ENCODE assay signal across 15 cellular contexts in the genomic region with DNA sequence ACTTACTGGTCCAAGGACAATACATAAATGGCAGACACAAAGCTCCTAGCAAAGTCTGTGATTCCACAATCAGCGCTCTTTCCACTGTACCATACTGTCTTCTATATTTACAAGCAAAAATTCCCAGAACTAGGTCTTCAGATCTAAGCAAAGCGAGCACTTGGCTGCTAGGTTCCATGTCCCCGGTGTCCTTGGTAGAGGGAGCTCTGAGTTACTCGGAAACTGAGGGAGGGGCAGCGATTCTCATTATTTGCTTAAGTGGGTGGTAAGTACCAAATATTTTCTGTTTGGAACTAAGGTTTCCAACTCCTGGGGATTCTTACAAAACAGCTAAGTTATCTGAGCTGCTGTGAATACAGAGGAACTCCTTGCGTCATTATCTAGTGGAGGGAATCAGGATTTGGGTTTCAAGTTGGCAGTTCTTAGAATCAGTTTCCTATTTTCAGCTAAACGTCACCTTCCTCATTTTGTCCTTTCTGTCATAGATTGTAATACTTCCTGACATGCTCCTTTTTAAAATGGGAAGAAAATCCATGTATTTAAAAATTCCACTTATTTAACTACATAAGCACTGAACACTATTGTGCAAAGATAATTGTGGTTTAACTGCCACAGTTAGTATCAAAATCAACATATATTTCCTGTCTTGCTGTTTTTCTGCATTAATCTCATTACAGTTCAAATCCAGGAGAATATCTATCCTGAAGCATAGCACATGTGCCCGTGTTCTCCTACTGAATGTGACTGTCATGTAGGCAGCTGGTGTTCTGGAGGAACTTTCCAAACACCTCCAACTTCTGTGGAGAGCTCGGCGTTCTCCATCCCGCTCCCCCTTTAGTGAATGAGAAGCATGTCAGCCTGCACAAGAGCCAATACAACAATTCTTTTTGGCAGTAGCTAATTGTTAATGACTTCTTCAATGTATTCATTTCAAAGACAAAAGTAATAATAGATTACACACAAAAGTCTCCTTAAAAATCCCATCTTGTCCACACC.
A peak's percentile ranks its signal among the peaks of the same experiment; 100 is the strongest.
DNase-seq lines count a peak whose midpoint lies in the region; ATAC-seq and TF ChIP-seq lines count a peak whose summit lies in the region.
"Had no signal": no experiment of that assay in that cellular context is flagged by ENCODE, and none has a peak within 500 bp of the region (broad histone marks: within the 10 kb centered on the region; RNA-seq: fewer than 3 reads in every experiment).

No MANE protein-coding gene starts in this region.

- no peaks in the 10 kb centered on the region for H3K27me3 ChIP-seq in CD4-positive, CD25-positive, alpha-beta regulatory T cell (ENCODE audit: control insufficient read depth, insufficient read depth, low read length)
- H3K27me3 ChIP-seq in HL-60 (ENCODE audit: insufficient read depth, poor library complexity, severe bottlenecking) (no peaks in the 10 kb centered on the region), aorta (ENCODE audit: control insufficient read depth in 1 of 2, insufficient read depth in 2 of 2, low read length in 1 of 2) (no peaks in the 10 kb centered on the region)
- H3K27me3 ChIP-seq: body of pancreas had no signal

- peak overlapping the region; percentile 41 for H3K27ac ChIP-seq in CD4-positive, CD25-positive, alpha-beta regulatory T cell (ENCODE audit: insufficient read depth, low read length, poor library complexity, severe bottlenecking)
- H3K27ac ChIP-seq in HL-60 (replicated peaks): peak overlapping the region; percentile 46
- no peak overlapping the region for H3K27ac ChIP-seq in aorta (ENCODE audit: low read depth in 1 of 2, low read length in 2 of 2)
- H3K27ac ChIP-seq: body of pancreas, KMS-11 had no signal

- H3K9me3 Mint-ChIP-seq in CD4-positive, CD25-positive, alpha-beta regulatory T cell: peaks cover 0 to 20% (median 6%) of the 10 kb centered on the region in 7 donors
- H3K9me3 Mint-ChIP-seq in T-helper 2 cell treated with Interferon-gamma antibody and Interleukin-4, amounts not matched to agents 5 μg/mL and 100 μg/mL, for 36 hours: peaks cover 34% of the 10 kb centered on the region
- no peaks in the 10 kb centered on the region for H3K9me3 Mint-ChIP-seq in effector memory CD8-positive, alpha-beta T cell
- peaks cover 4 to 6% of the 10 kb centered on the region in 2 donors for H3K9me3 Mint-ChIP-seq in stimulated activated naive B cell treated with anti-CD40 and anti-IgM and Interleukin-4, amounts not matched to agents 10 μg/mL and 1 μg/mL and 100 μg/mL, for 72 hours

- peaks cover 10 to 11% of the 10 kb centered on the region in 2 experiments for H3K9me3 ChIP-seq in CD4-positive, CD25-positive, alpha-beta regulatory T cell (ENCODE audit: control insufficient read depth in 2 of 2, low read length in 2 of 2)
- no peaks in the 10 kb centered on the region for H3K9me3 ChIP-seq in aorta (ENCODE audit: control insufficient read depth, low read length)
- H3K9me3 ChIP-seq: body of pancreas had no signal

- H3K36me3 Mint-ChIP-seq in CD4-positive, CD25-positive, alpha-beta regulatory T cell: no peaks in the 10 kb centered on the region
- peaks cover 25% of the 10 kb centered on the region for H3K36me3 Mint-ChIP-seq in T-helper 2 cell treated with Interferon-gamma antibody and Interleukin-4, amounts not matched to agents 5 μg/mL and 100 μg/mL, for 36 hours (ENCODE audit: low read depth)
- H3K36me3 Mint-ChIP-seq in effector memory CD8-positive, alpha-beta T cell (ENCODE audit: insufficient read depth): no peaks in the 10 kb centered on the region
- H3K36me3 Mint-ChIP-seq in stimulated activated naive B cell treated with anti-CD40 and anti-IgM and Interleukin-4, amounts not matched to agents 10 μg/mL and 1 μg/mL and 100 μg/mL, for 72 hours: peaks cover 2 to 4% of the 10 kb centered on the region in 2 donors

- peak overlapping the region; percentile 79 to 90 (median 89) for H3K27ac Mint-ChIP-seq in CD4-positive, CD25-positive, alpha-beta regulatory T cell
- H3K27ac Mint-ChIP-seq in T-helper 2 cell treated with Interferon-gamma antibody and Interleukin-4, amounts not matched to agents 5 μg/mL and 100 μg/mL, for 36 hours: peak overlapping the region; percentile 85
- H3K27ac Mint-ChIP-seq in effector memory CD8-positive, alpha-beta T cell: peak overlapping the region; percentile 13 to 59
- no peak overlapping the region for H3K27ac Mint-ChIP-seq in stimulated activated naive B cell treated with anti-CD40 and anti-IgM and Interleukin-4, amounts not matched to agents 10 μg/mL and 1 μg/mL and 100 μg/mL, for 72 hours

- ATAC-seq in CD4-positive, CD25-positive, alpha-beta regulatory T cell (ENCODE audit: low read depth in 2 of 2): no peak
- ATAC-seq in effector memory CD8-positive, alpha-beta T cell (replicated peaks): no peak
- ATAC-seq in aorta (ENCODE audit: low FRiP score): no peak
- no peak for ATAC-seq in stimulated activated naive B cell treated with anti-CD40 and anti-IgM and Interleukin-4, amounts not matched to agents 10 μg/mL and 1 μg/mL and 100 μg/mL, for 72 hours (replicated peaks)
- ATAC-seq: body of pancreas had no signal

- intact Hi-C loops in aorta (cut with DNase I): no loop called here

- WGBS in aorta, 2 donors: 73 to 79% methylated on average over 11 of the region's 11 CpGs

- H3K4me1 Mint-ChIP-seq in CD4-positive, CD25-positive, alpha-beta regulatory T cell: peaks cover 30 to 40% (median 33%) of the 10 kb centered on the region in 4 donors
- peaks cover 40% of the 10 kb centered on the region for H3K4me1 Mint-ChIP-seq in T-helper 2 cell treated with Interferon-gamma antibody and Interleukin-4, amounts not matched to agents 5 μg/mL and 100 μg/mL, for 36 hours (ENCODE audit: low read depth)
- peaks cover 13 to 19% of the 10 kb centered on the region in 2 donors for H3K4me1 Mint-ChIP-seq in effector memory CD8-positive, alpha-beta T cell (ENCODE audit: low read depth in 2 of 2)
- peaks cover 12 to 19% of the 10 kb centered on the region in 2 donors for H3K4me1 Mint-ChIP-seq in stimulated activated naive B cell treated with anti-CD40 and anti-IgM and Interleukin-4, amounts not matched to agents 10 μg/mL and 1 μg/mL and 100 μg/mL, for 72 hours

- no peaks in the 10 kb centered on the region for H3K27me3 Mint-ChIP-seq in CD4-positive, CD25-positive, alpha-beta regulatory T cell
- no peaks in the 10 kb centered on the region for H3K27me3 Mint-ChIP-seq in T-helper 2 cell treated with Interferon-gamma antibody and Interleukin-4, amounts not matched to agents 5 μg/mL and 100 μg/mL, for 36 hours (ENCODE audit: low read depth)
- H3K27me3 Mint-ChIP-seq in effector memory CD8-positive, alpha-beta T cell: no peaks in the 10 kb centered on the region
- H3K27me3 Mint-ChIP-seq in stimulated activated naive B cell treated with anti-CD40 and anti-IgM and Interleukin-4, amounts not matched to agents 10 μg/mL and 1 μg/mL and 100 μg/mL, for 72 hours: no peaks in the 10 kb centered on the region

- TF ChIP-seq CTCF in HL-60 (IDR thresholded peaks at IDR 0.05; ENCODE audit: insufficient read depth, low read length): no peak

- peak overlapping the region; percentile 64 to 77 (median 71) for H3K4me3 Mint-ChIP-seq in CD4-positive, CD25-positive, alpha-beta regulatory T cell
- peak overlapping the region; percentile 67 for H3K4me3 Mint-ChIP-seq in T-helper 2 cell treated with Interferon-gamma antibody and Interleukin-4, amounts not matched to agents 5 μg/mL and 100 μg/mL, for 36 hours
- H3K4me3 Mint-ChIP-seq in effector memory CD8-positive, alpha-beta T cell: peak overlapping the region; percentile 41 to 64
- no peak overlapping the region for H3K4me3 Mint-ChIP-seq in stimulated activated naive B cell treated with anti-CD40 and anti-IgM and Interleukin-4, amounts not matched to agents 10 μg/mL and 1 μg/mL and 100 μg/mL, for 72 hours

- H3K4me3 ChIP-seq in CD4-positive, CD25-positive, alpha-beta regulatory T cell (ENCODE audit: low read depth, low read length): peak overlapping the region; percentile 79
- H3K4me3 ChIP-seq in HL-60 (replicated peaks; ENCODE audit: insufficient read depth, low read length) (no peak overlapping the region; the same call in 1 of the 2 replicates), aorta (ENCODE audit: low read length in 2 of 2) (no peak overlapping the region)
- H3K4me3 ChIP-seq: body of pancreas had no signal

- H3K4me1 ChIP-seq in CD4-positive, CD25-positive, alpha-beta regulatory T cell (ENCODE audit: control insufficient read depth, insufficient read depth, low read length, poor library complexity, severe bottlenecking): peaks cover 29% of the 10 kb centered on the region
- H3K4me1 ChIP-seq in aorta (ENCODE audit: control insufficient read depth in 1 of 2, insufficient read depth in 2 of 2, low read length in 2 of 2): no peaks in the 10 kb centered on the region
- H3K4me1 ChIP-seq: body of pancreas, Caco-2 had no signal

- peak in 1 of 3 donors; percentile 61 for DNase-seq in CD4-positive, CD25-positive, alpha-beta regulatory T cell
- DNase-seq in HL-60 (ENCODE audit: low read depth in 1 of 2, low spot score in 1 of 2) (peak in 1 of 2 experiments; percentile 50), DMS53 treated with DMSO at 0.1 percent for 48 hours (lab: John Stamatoyannopoulos, UW; ENCODE audit: unreplicated experiment) (no peak), aorta (no peak), kidney glomerular epithelial cell (lab: John Stamatoyannopoulos, UW) (no peak)
- DNase-seq in T-helper 2 cell treated with Interferon-gamma antibody and Interleukin-4, amounts not matched to agents 5 μg/mL and 100 μg/mL, for 36 hours (ENCODE audit: low spot score): no peak
- no peak for DNase-seq in effector memory CD8-positive, alpha-beta T cell
- DNase-seq in stimulated activated naive B cell treated with anti-CD40 and anti-IgM and Interleukin-4, amounts not matched to agents 10 μg/mL and 1 μg/mL and 100 μg/mL, for 72 hours: no peak
- DNase-seq: body of pancreas; Caco-2; effector CD4-positive, alpha-beta T cell; H7; NCI-H2081 treated with DMSO at 0.1 percent for 48 hours; small intestine had no signal

- no peaks in the 10 kb centered on the region for H3K36me3 ChIP-seq in CD4-positive, CD25-positive, alpha-beta regulatory T cell (ENCODE audit: control insufficient read depth, insufficient read depth, low read length)
- no peaks in the 10 kb centered on the region for H3K36me3 ChIP-seq in aorta (ENCODE audit: control insufficient read depth in 1 of 2, insufficient read depth in 2 of 2, low read length in 1 of 2)

Comparison
In these comparisons a context has a peak if more than half of its experiments do, and no peak if none do; other contexts are left out.
1. H3K27ac ChIP-seq: peak in CD4-positive, CD25-positive, alpha-beta regulatory T cell (single experiment) and HL-60 (single experiment); none in aorta (0 of 2).
2. H3K4me3 Mint-ChIP-seq: peak in CD4-positive, CD25-positive, alpha-beta regulatory T cell (4 of 4), T-helper 2 cell treated with Interferon-gamma antibody and Interleukin-4, amounts not matched to agents 5 μg/mL and 100 μg/mL, for 36 hours (single experiment) and effector memory CD8-positive, alpha-beta T cell (2 of 2); none in stimulated activated naive B cell treated with anti-CD40 and anti-IgM and Interleukin-4, amounts not matched to agents 10 μg/mL and 1 μg/mL and 100 μg/mL, for 72 hours (0 of 2).